In genomic region chr21:17139189-17139588, GRCh38 we compare ENCODE assay signal across 8 cellular contexts.
DNase-seq lines count a peak whose midpoint lies in the region; ATAC-seq and TF ChIP-seq lines count a peak whose summit lies in the region.
"Not testable (repeated sequence)": the region's sequence is repeated elsewhere in the genome, so short reads cannot be mapped to it uniquely, and the experiment has no call there.

No MANE protein-coding gene starts in this region.

- H3K4me3 Mint-ChIP-seq in activated T-helper 17 cell treated with anti-CD3 and anti-CD28 coated beads, Interleukin-2, amount 50 U/mL, for 72 hours: peak overlapping the region; percentile 28
- H3K4me3 Mint-ChIP-seq in stimulated activated naive CD8-positive, alpha-beta T cell treated with anti-CD3 and anti-CD28 coated beads, Interleukin-15, amount 100 ng/mL, for 72 hours: peak overlapping the region; percentile 20 to 40

- not testable (repeated sequence) for H3K9me3 Mint-ChIP-seq in activated T-helper 17 cell treated with anti-CD3 and anti-CD28 coated beads, Interleukin-2, amount 50 U/mL, for 72 hours; stimulated activated naive CD8-positive, alpha-beta T cell treated with anti-CD3 and anti-CD28 coated beads, Interleukin-15, amount 100 ng/mL, for 72 hours

- H3K9me3 ChIP-seq in effector memory CD4-positive, alpha-beta T cell (ENCODE audit: control insufficient read depth, low read length); right atrium auricular region; muscle layer of duodenum (ENCODE audit: control insufficient read depth in 1 of 2, low read length in 2 of 2): not testable (repeated sequence)

- not testable (repeated sequence) for H3K36me3 ChIP-seq in effector memory CD4-positive, alpha-beta T cell (ENCODE audit: control insufficient read depth, insufficient read depth, low read length); right atrium auricular region; muscle layer of duodenum (ENCODE audit: control insufficient read depth in 1 of 2, insufficient read depth in 2 of 2, low read length in 2 of 2)

- DNase-seq in A172 (ENCODE audit: low spot score) (peak; percentile 8), RPMI8226 (peak; percentile 6)
- not testable (repeated sequence) for DNase-seq in effector memory CD4-positive, alpha-beta T cell; right atrium auricular region (ENCODE audit: low spot score); stimulated activated naive CD8-positive, alpha-beta T cell treated with anti-CD3 and anti-CD28 coated beads, Interleukin-15, amount 100 ng/mL, for 72 hours

- H3K36me3 Mint-ChIP-seq in activated T-helper 17 cell treated with anti-CD3 and anti-CD28 coated beads, Interleukin-2, amount 50 U/mL, for 72 hours (ENCODE audit: low read depth): not testable (repeated sequence)

- not testable (repeated sequence) for H3K27me3 Mint-ChIP-seq in activated T-helper 17 cell treated with anti-CD3 and anti-CD28 coated beads, Interleukin-2, amount 50 U/mL, for 72 hours; stimulated activated naive CD8-positive, alpha-beta T cell treated with anti-CD3 and anti-CD28 coated beads, Interleukin-15, amount 100 ng/mL, for 72 hours

- not testable (repeated sequence) for H3K4me1 ChIP-seq in effector memory CD4-positive, alpha-beta T cell (ENCODE audit: control insufficient read depth, insufficient read depth, low read length, poor library complexity, severe bottlenecking); right atrium auricular region; muscle layer of duodenum (ENCODE audit: control insufficient read depth in 1 of 2, insufficient read depth in 2 of 2, low read length in 2 of 2)

- H3K4me1 Mint-ChIP-seq in activated T-helper 17 cell treated with anti-CD3 and anti-CD28 coated beads, Interleukin-2, amount 50 U/mL, for 72 hours; stimulated activated naive CD8-positive, alpha-beta T cell treated with anti-CD3 and anti-CD28 coated beads, Interleukin-15, amount 100 ng/mL, for 72 hours: not testable (repeated sequence)

- peak; percentile 11 for ATAC-seq in HG02870 (IDR thresholded peaks at IDR 0.05; ENCODE audit: unreplicated experiment)
- ATAC-seq in activated T-helper 17 cell treated with anti-CD3 and anti-CD28 coated beads, Interleukin-2, amount 50 U/mL, for 72 hours (replicated peaks); stimulated activated naive CD8-positive, alpha-beta T cell treated with anti-CD3 and anti-CD28 coated beads, Interleukin-15, amount 100 ng/mL, for 72 hours: not testable (repeated sequence)

- H3K27me3 ChIP-seq in effector memory CD4-positive, alpha-beta T cell (replicated peaks; ENCODE audit: control insufficient read depth, insufficient read depth, low read length, poor library complexity, severe bottlenecking); right atrium auricular region; muscle layer of duodenum (ENCODE audit: low read depth, low read length): not testable (repeated sequence)

- not testable (repeated sequence) for TF ChIP-seq CTCF in right atrium auricular region (IDR thresholded peaks at IDR 0.05)

- H3K4me3 ChIP-seq in effector memory CD4-positive, alpha-beta T cell (ENCODE audit: insufficient read depth, low read depth, low read length, poor library complexity, severe bottlenecking): peak overlapping the region; percentile 7
- H3K4me3 ChIP-seq in right atrium auricular region (peak overlapping the region; percentile 18 to 32), muscle layer of duodenum (ENCODE audit: low read depth in 1 of 2, low read length in 2 of 2) (peak overlapping the region; percentile 41 to 63)

- H3K27ac ChIP-seq in effector memory CD4-positive, alpha-beta T cell (ENCODE audit: insufficient read depth, low read length, poor library complexity, severe bottlenecking); muscle layer of duodenum (ENCODE audit: low read length): not testable (repeated sequence)
- H3K27ac ChIP-seq in right atrium auricular region: peak overlapping the region in 1 of 2 donors; percentile 11

- H3K27ac Mint-ChIP-seq in activated T-helper 17 cell treated with anti-CD3 and anti-CD28 coated beads, Interleukin-2, amount 50 U/mL, for 72 hours: not testable (repeated sequence)
- H3K27ac Mint-ChIP-seq in stimulated activated naive CD8-positive, alpha-beta T cell treated with anti-CD3 and anti-CD28 coated beads, Interleukin-15, amount 100 ng/mL, for 72 hours: peak overlapping the region in 1 of 2 donors; percentile 65
